8 cellular contexts compared by ENCODE assay signal in the genomic region with DNA sequence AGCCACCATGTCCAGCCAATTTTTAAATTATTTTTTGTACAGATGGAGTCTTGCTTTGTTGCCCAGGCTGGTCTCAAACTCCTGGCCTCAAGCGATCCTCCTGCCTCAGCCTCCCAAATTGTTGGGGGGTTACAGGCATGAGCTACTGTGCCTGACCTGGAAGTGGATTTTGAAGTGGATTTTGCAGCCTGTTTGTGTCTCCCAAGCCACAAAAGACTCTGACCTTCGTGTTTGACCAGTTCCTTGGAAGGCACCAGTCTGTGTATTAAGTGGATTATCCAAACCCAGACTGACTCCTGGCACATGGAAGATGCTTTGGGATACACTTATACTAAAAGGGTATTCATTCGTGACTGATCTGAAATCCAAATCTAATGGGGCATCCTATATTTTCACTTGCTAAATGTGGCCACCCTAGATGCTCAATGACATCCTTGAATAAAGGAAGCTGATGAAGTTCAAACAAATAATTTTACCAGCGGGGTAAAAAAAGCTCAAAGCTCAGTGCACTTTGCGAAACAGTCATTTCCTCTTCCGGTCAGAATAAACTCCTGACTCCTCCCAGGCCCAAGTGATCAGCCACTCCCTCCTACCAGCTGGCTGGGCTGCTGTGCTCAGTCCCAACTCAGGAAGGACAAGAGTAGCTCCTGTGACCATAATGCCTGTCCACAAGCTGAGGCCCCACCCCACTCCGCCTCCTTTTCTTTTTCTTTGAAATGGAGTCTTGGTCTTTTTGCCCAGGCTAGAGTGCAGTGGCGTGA. TPM values are rescaled to one million over a fixed set of nuclear protein-coding genes. Genes with fewer than 3 reads are reported as not detected.
DNase-seq lines count a peak whose midpoint lies in the region; ATAC-seq and TF ChIP-seq lines count a peak whose summit lies in the region.

No MANE protein-coding gene starts in this region.

- peak overlapping the region; percentile 11 for H3K4me3 ChIP-seq in psoas muscle

- peak overlapping the region; percentile 68 for H3K27ac ChIP-seq in psoas muscle

- no peak for TF ChIP-seq CTCF in psoas muscle (IDR thresholded peaks at IDR 0.05)

- H3K36me3 ChIP-seq in psoas muscle (ENCODE audit: insufficient read depth in 1 of 2, low read depth in 1 of 2), result no peaks in the 10 kb centered on the region

- in situ Hi-C loops in KBM-7 (cut with MboI; ENCODE audit: low pct_unique_long_range_greater_than_20kb, low sequenced_read_pairs), result no loop called here

- intact Hi-C loops in psoas muscle (cut with DNase I), result no loop called here

- H3K9me3 ChIP-seq in psoas muscle, result no peaks in the 10 kb centered on the region

- DNase-seq in GDM1 (lab: John Stamatoyannopoulos, UW) (peak; percentile 69), KBM-7 (peak; percentile 85), UCSD-AML1 (lab: John Stamatoyannopoulos, UW; ENCODE audit: unreplicated experiment) (peak; percentile 82), fibroblast of gingiva (ENCODE audit: low read depth) (peak; percentile 10), psoas muscle (peak in 1 of 2 donors; percentile 74), DMS79 (lab: John Stamatoyannopoulos, UW) (no peak), amniotic stem cell (lab: John Stamatoyannopoulos, UW) (no peak)

- ATAC-seq in GM21423 (IDR thresholded peaks at IDR 0.05; ENCODE audit: unreplicated experiment) (peak; percentile 93), psoas muscle (peak in 3 of 4 donors; percentile 62 to 72 (median 68))

- H3K4me1 ChIP-seq in psoas muscle, result peaks cover 6% of the 10 kb centered on the region

- WGBS in psoas muscle, 3 donors, result 56 to 64% (median 57%) methylated on average over 8 of the region's 8 CpGs

- H3K27me3 ChIP-seq in psoas muscle (ENCODE audit: insufficient read depth in 3 of 3, low read length in 2 of 3), result no peaks in the 10 kb centered on the region

RNA-seq across cellular contexts. Expression of a gene that starts 32.6 kb away (rescaled TPM):
- 10 to 100 TPM; 25.3 to 65.9 (median 55.6) TPM for total RNA-seq in psoas muscle
- polyA plus RNA-seq in psoas muscle, result 10 to 100 TPM; 18.5 to 43.4 (median 32.5) TPM

RNA-seq across cellular contexts. Expression of a gene that starts 52.2 kb away (rescaled TPM):
- 10 to 100 TPM; 26.2 to 55.1 (median 40.1) TPM for total RNA-seq in psoas muscle
- polyA plus RNA-seq in psoas muscle, result 10 to 100 TPM; 12.3 to 20.3 (median 18.4) TPM

RNA-seq across cellular contexts. Expression of a gene that starts 52.5 kb away (rescaled TPM):
- total RNA-seq in psoas muscle, result 10 to 100 TPM; 25.8 to 35.8 (median 29.0) TPM
- 10 to 100 TPM; 20.6 to 26.3 (median 24.6) TPM for polyA plus RNA-seq in psoas muscle

Comparison
In these comparisons a context has a peak if more than half of its experiments do, and no peak if none do; other contexts are left out.
1. DNase-seq: peak in GDM1 (single experiment), KBM-7 (single experiment), UCSD-AML1 (single experiment) and fibroblast of gingiva (single experiment); none in DMS79 (single experiment) and amniotic stem cell (single experiment).